In genomic region chr15:91956026-91956723, GRCh38 we compare ENCODE assay signal across 11 cellular contexts.
A peak's percentile ranks its signal among the peaks of the same experiment; 100 is the strongest.
DNase-seq lines count a peak whose midpoint lies in the region; ATAC-seq and TF ChIP-seq lines count a peak whose summit lies in the region.
"Had no signal": no experiment of that assay in that cellular context is flagged by ENCODE, and none has a peak within 500 bp of the region (broad histone marks: within the 10 kb centered on the region; RNA-seq: fewer than 3 reads in every experiment).

No MANE protein-coding gene starts in this region.

- peak; percentile 78 to 90 for ATAC-seq in right cardiac atrium
- no peak for ATAC-seq in thoracic aorta (ENCODE audit: insufficient number of reproducible peaks, low FRiP score, low read depth)
- no peak for ATAC-seq in GM21360 (IDR thresholded peaks at IDR 0.05; ENCODE audit: unreplicated experiment)
- ATAC-seq: left colon had no signal

- H3K27ac ChIP-seq in HUES48 (ENCODE audit: low read depth, low read length) (peak overlapping the region; percentile 73), right cardiac atrium (ENCODE audit: low read length) (peak overlapping the region; percentile 60), thoracic aorta (peak overlapping the region; percentile 23 to 27)

- H3K9me3 ChIP-seq in HUES48 (ENCODE audit: control insufficient read depth, insufficient read depth, low read length) (no peaks in the 10 kb centered on the region), right cardiac atrium (ENCODE audit: control insufficient read depth, low read length) (no peaks in the 10 kb centered on the region), thoracic aorta (no peaks in the 10 kb centered on the region)

- WGBS in right cardiac atrium: 43% methylated on average over 8 of the region's 8 CpGs

- H3K4me1 ChIP-seq in HUES48 (ENCODE audit: control insufficient read depth, insufficient read depth, low read length) (peaks cover 9% of the 10 kb centered on the region), right cardiac atrium (ENCODE audit: control insufficient read depth, insufficient read depth, low read length) (peaks cover 17% of the 10 kb centered on the region), thoracic aorta (ENCODE audit: control insufficient read depth in 1 of 2, low read depth in 2 of 2) (peaks cover 8 to 12% of the 10 kb centered on the region in 2 donors)

- no peak for TF ChIP-seq CTCF in cardiac fibroblast (IDR thresholded peaks at IDR 0.05; ENCODE audit: low read depth, low read length)
- TF ChIP-seq CTCF in thoracic aorta (IDR thresholded peaks at IDR 0.05): no peak
- no peak for TF ChIP-seq CTCF in GM20000 (IDR thresholded peaks at IDR 0.05; ENCODE audit: extremely low read depth, missing control alignments)

- intact Hi-C loops in right cardiac atrium (cut with DNase I): no loop called here

- H3K36me3 ChIP-seq in HUES48 (ENCODE audit: control insufficient read depth, insufficient read depth, low read length) (no peaks in the 10 kb centered on the region), thoracic aorta (no peaks in the 10 kb centered on the region)

- H3K9ac ChIP-seq in HUES48 (ENCODE audit: low read depth, low read length): no peak overlapping the region

- H3K27me3 ChIP-seq in HUES48 (ENCODE audit: control insufficient read depth, insufficient read depth, low read length) (no peaks in the 10 kb centered on the region), right cardiac atrium (ENCODE audit: control insufficient read depth, insufficient read depth) (no peaks in the 10 kb centered on the region), thoracic aorta (replicated peaks; ENCODE audit: insufficient read depth) (no peaks in the 10 kb centered on the region)

- no peak overlapping the region for H3K4me3 ChIP-seq in HUES48 (ENCODE audit: low read depth, low read length)
- H3K4me3 ChIP-seq in cardiac fibroblast (replicated peaks in 1 of 2; ENCODE audit: low read depth in 2 of 2, low read length in 2 of 2): no peak overlapping the region
- H3K4me3 ChIP-seq in right cardiac atrium (ENCODE audit: low read length): no peak overlapping the region
- H3K4me3 ChIP-seq in thoracic aorta: no peak overlapping the region

- DNase-seq in cardiac fibroblast (ENCODE audit: low read depth in 2 of 2) (peak; percentile 54 to 78), right cardiac atrium (peak; percentile 51 to 81 (median 75)), thoracic aorta (ENCODE audit: low spot score) (no peak), GM20000 (ENCODE audit: low spot score) (no peak), Ammon's horn (ENCODE audit: low spot score) (no peak)
- no peak for DNase-seq in effector CD8-positive, alpha-beta T cell (lab: John Stamatoyannopoulos, UW)
- DNase-seq: GDM1, left colon, NCI-H524 treated with DMSO at 0.1 percent for 48 hours had no signal

Comparison
In these comparisons a context has a peak if more than half of its experiments do, and no peak if none do; other contexts are left out.
1. DNase-seq: peak in cardiac fibroblast (2 of 2) and right cardiac atrium (3 of 3); none in thoracic aorta (single experiment), GM20000 (single experiment), Ammon's horn (single experiment) and effector CD8-positive, alpha-beta T cell (single experiment).
2. ATAC-seq: peak in right cardiac atrium (2 of 2); none in thoracic aorta (single experiment) and GM21360 (single experiment).
3. Peak in every context shown above with its lines, with median percentiles within 50 percentile points of each other: H3K27ac ChIP-seq.